ENCODE assay signal across 8 cellular contexts in the genomic region with DNA sequence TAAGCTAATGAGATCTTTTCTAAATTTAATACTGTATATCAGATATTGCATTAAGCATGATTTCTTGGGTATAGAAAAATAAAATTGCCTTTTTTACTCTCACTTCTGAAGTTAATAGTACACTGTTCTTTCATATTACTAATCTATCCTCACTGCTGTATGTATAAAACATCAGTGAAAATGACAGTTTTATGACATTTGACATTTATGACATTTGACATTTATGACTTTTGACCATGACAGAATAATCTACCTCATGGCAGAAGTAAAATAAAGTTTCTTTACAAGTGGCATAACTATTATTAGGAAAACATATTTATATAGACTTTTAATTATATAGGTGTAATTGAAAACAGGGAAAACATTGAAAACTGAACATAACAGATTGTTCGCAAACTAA. TPM values are rescaled to one million over a fixed set of nuclear protein-coding genes. Genes with fewer than 3 reads are reported as not detected.
"Had no signal": no experiment of that assay in that cellular context is flagged by ENCODE, and none has a peak within 500 bp of the region (broad histone marks: within the 10 kb centered on the region; RNA-seq: fewer than 3 reads in every experiment).

No MANE protein-coding gene starts in this region.

- H3K4me3 ChIP-seq: GM23248, GM23338, HAP-1 had no signal

- DNase-seq: GM23248, GOT3, H7, H9, HCEC 1CT, HFFc6 had no signal

- H3K4me3 Mint-ChIP-seq: GM23338, H9, HFFc6 had no signal

- H3K4me1 ChIP-seq: HAP-1 had no signal

- H3K4me2 ChIP-seq: GM23338 had no signal

- H3K9me3 Mint-ChIP-seq: GM23338, H9 had no signal

- H3K9me3 ChIP-seq: HAP-1 had no signal

- H3K9ac ChIP-seq: GM23248 had no signal

- H3K36me3 ChIP-seq: HAP-1 had no signal

- H2AFZ ChIP-seq: GM23248, GM23338 had no signal

- H3K27ac Mint-ChIP-seq: GM23338, H9, HFFc6 had no signal

- H3K27ac ChIP-seq: GM23248 had no signal

RNA-seq across cellular contexts. Expression of a gene that starts 13.3 kb away (rescaled TPM):
- total RNA-seq: GM23248, HFFc6 had no signal
- polyA plus RNA-seq: GM23248 had no signal
